In the genomic region with DNA sequence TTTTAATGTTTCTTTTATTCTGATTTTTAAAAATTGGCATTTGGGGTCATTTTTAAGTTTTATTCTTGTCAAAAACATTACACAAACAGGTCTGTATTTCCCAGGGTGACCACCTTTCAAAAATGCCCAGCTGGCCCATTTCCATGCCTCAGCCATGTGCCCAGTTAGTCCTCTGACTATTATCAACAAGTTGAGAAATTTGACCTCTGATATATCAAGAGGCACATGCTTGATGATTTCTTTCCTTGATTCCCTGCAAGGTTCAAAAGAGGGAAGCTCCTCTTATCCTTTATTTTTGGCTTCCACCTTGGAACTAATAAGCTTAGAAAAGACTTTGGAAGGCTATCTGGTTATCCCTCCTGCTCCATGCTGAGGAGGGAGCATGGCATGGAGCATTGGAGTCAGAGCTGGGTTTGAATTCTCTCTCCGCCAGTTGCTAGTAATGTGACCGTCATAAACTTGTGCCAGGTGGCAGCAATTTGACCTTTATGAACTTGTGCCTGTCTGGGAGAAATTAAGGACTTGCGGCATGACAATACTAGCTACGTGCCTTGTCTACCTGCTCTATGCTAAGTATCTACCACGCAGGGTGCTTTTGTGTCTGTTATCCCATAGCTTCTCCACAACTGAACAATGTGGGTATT, we compare ENCODE assay signal across 32 cellular contexts.
"Had no signal": no experiment of that assay in that cellular context is flagged by ENCODE, and none has a peak within 500 bp of the region (broad histone marks: within the 10 kb centered on the region; RNA-seq: fewer than 3 reads in every experiment).

No MANE protein-coding gene starts in this region.

- H3K27ac ChIP-seq: adrenal gland, brain microvascular endothelial cell, breast epithelium, VCaP had no signal

- H3K4me3 ChIP-seq: adrenal gland, body of pancreas, breast epithelium had no signal

- H3K36me3 ChIP-seq: adrenal gland, brain microvascular endothelial cell, breast epithelium had no signal

- ATAC-seq: activated CD8-positive, alpha-beta T cell treated with anti-CD3 and anti-CD28 coated beads for 36 hours; activated naive CD4-positive, alpha-beta T cell treated with anti-CD3 and anti-CD28 coated beads, Interleukin-2, amount 50 U/mL, for 72 hours; activated T-cell treated with anti-CD3 and anti-CD28 coated beads, Interleukin-2, amount 50 U/mL, for 4 hours; activated T-cell treated with anti-CD3 and anti-CD28 coated beads, Interleukin-2, amount 50 U/mL, for 72 hours; activated T-helper 17 cell treated with anti-CD3 and anti-CD28 coated beads, Interleukin-2, amount 50 U/mL, for 72 hours; body of pancreas had no signal

- H3K4me1 ChIP-seq: adrenal gland, breast epithelium had no signal

- H3K9me3 ChIP-seq: adrenal gland, body of pancreas, breast epithelium had no signal

- DNase-seq: activated B cell treated with CpG ODN at 0.5 μM for 24 hours; activated CD4-positive, alpha-beta memory T cell treated with anti-CD3 and anti-CD28 coated beads for 36 hours; activated CD4-positive, alpha-beta T cell treated with anti-CD3 and anti-CD28 coated beads for 4 hours; activated CD4-positive, alpha-beta T cell treated with anti-CD3 and anti-CD28 coated beads, Interleukin-2, amount 10 ng/mL, durations not matched to agents 24 days and 14 days; activated CD4-positive, alpha-beta T cell treated with anti-CD3 and anti-CD28 coated beads, Interleukin-2, amount 50 U/mL, for 1 hour; activated CD4-positive, alpha-beta T cell treated with anti-CD3 and anti-CD28 coated beads, Interleukin-2, amount 50 U/mL, for 4 hours; activated CD4-positive, CD25-positive, alpha-beta regulatory T cell treated with anti-CD3 and anti-CD28 coated beads, Interleukin-2, amount 50 U/mL, for 72 hours; activated CD8-positive, alpha-beta memory T cell treated with anti-CD3 and anti-CD28 coated beads, Interleukin-2, amount 50 U/mL, for 4 hours; activated CD8-positive, alpha-beta T cell treated with anti-CD3 and anti-CD28 coated beads for 36 hours; activated effector memory CD4-positive, alpha-beta T cell treated with anti-CD3 and anti-CD28 coated beads, Interleukin-2, amount 50 U/mL, for 16 hours; activated gamma-delta T cell treated with Interleukin-2 at 50 U/mL for 16 hours; activated naive CD4-positive, alpha-beta T cell; activated naive CD4-positive, alpha-beta T cell treated with anti-CD3 and anti-CD28 coated beads for 36 hours; activated naive CD4-positive, alpha-beta T cell treated with anti-CD3 and anti-CD28 coated beads, Interleukin-2, amount 50 U/mL, for 16 hours; activated naive CD8-positive, alpha-beta T cell treated with anti-CD3 and anti-CD28 coated beads for 36 hours; activated T-cell treated with anti-CD3 and anti-CD28 coated beads for 4 hours; activated T-cell treated with anti-CD3 and anti-CD28 coated beads, Interleukin-2, amount 50 U/mL, for 1 hour; activated T-cell treated with anti-CD3 and anti-CD28 coated beads, Interleukin-2, amount 50 U/mL, for 4 hours; activated T-cell treated with anti-CD3 and anti-CD28 coated beads, Interleukin-2, amount 50 U/mL, for 72 hours; adrenal gland; amniotic stem cell; aorta; body of pancreas; brain microvascular endothelial cell; central memory CD4-positive, alpha-beta T cell; T-helper 1 cell; T-helper 2 cell; T-helper 9 cell had no signal

- H3K27me3 ChIP-seq: adrenal gland, body of pancreas, brain microvascular endothelial cell, breast epithelium had no signal
